Comparison of ENCODE assay signal across 1 cellular context in genomic region chr20:62500237-62500864, GRCh38.
A peak's percentile ranks its signal among the peaks of the same experiment; 100 is the strongest.
TF ChIP-seq lines count a peak whose summit lies in the region.

No MANE protein-coding gene starts in this region.

TF ChIP-seq in K562, 482 proteins besides CTCF, POLR2A, EP300 and RAD21 (continued from another document and continues in another):
- TF ChIP-seq NR1H2 (CRISPR knock-in tag; IDR thresholded peaks at IDR 0.05), result no peak
- TF ChIP-seq TCFL5 (CRISPR knock-in tag; conservative IDR thresholded peaks at IDR 0.05), result no peak
- TF ChIP-seq THRAP3 (IDR thresholded peaks at IDR 0.05; ENCODE audit: borderline replicate concordance), result no peak
- no peak for TF ChIP-seq HOXB6 (CRISPR knock-in tag; IDR thresholded peaks at IDR 0.05; ENCODE audit: borderline replicate concordance)
- no peak for TF ChIP-seq FOXM1 (IDR thresholded peaks at IDR 0.05; ENCODE audit: low read depth)
- no peak for TF ChIP-seq FOXM1 (CRISPR knock-in tag; IDR thresholded peaks at IDR 0.05; ENCODE audit: low read depth)
- TF ChIP-seq SMAD3 (CRISPR knock-in tag; conservative IDR thresholded peaks at IDR 0.05), result no peak
- no peak for TF ChIP-seq E4F1 (CRISPR knock-in tag; IDR thresholded peaks at IDR 0.05; ENCODE audit: borderline replicate concordance)
- TF ChIP-seq IRF1 (CRISPR knock-in tag; IDR thresholded peaks at IDR 0.05; ENCODE audit: borderline replicate concordance), result no peak
- TF ChIP-seq WHSC1 (IDR thresholded peaks at IDR 0.05; ENCODE audit: low read length), result no peak
- TF ChIP-seq IRF2 (CRISPR knock-in tag; IDR thresholded peaks at IDR 0.05), result no peak
- no peak for TF ChIP-seq NR2C2 (CRISPR knock-in tag; IDR thresholded peaks at IDR 0.05)
- TF ChIP-seq NR2C2 (tag; IDR thresholded peaks at IDR 0.05), result no peak
- no peak for TF ChIP-seq KLF6 (CRISPR knock-in tag; IDR thresholded peaks at IDR 0.05; ENCODE audit: borderline replicate concordance)
- no peak for TF ChIP-seq RBM17 (IDR thresholded peaks at IDR 0.05; ENCODE audit: borderline replicate concordance, low read depth, low read length)
- no peak for TF ChIP-seq SMAD2 (IDR thresholded peaks at IDR 0.05; ENCODE audit: low read depth, low read length)
- TF ChIP-seq U2AF2 (optimal IDR thresholded peaks at IDR 0.05; ENCODE audit: low read depth, low read length), result no peak
- no peak for TF ChIP-seq KAT7 (CRISPR knock-in tag; IDR thresholded peaks at IDR 0.05; ENCODE audit: borderline replicate concordance)
- no peak for TF ChIP-seq ZNF551 (CRISPR knock-in tag; IDR thresholded peaks at IDR 0.05)
- no peak for TF ChIP-seq BACH1 (tag; IDR thresholded peaks at IDR 0.05)
- no peak for TF ChIP-seq ZBTB11 (CRISPR knock-in tag; IDR thresholded peaks at IDR 0.05)
- no peak for TF ChIP-seq ZNF384 (IDR thresholded peaks at IDR 0.05; ENCODE audit: low read depth, low read length)
- TF ChIP-seq BMI1 (IDR thresholded peaks at IDR 0.05; ENCODE audit: low read length), result no peak
- 0 out of 4 replicates have a peak, but pooled peaks of 1 of the 2 experiments have one; percentile 11 for TF ChIP-seq NRF1 (conservative IDR thresholded peaks at IDR 0.05 in 1 of 2, IDR thresholded peaks at IDR 0.05 in 1 of 2)
- TF ChIP-seq HNRNPUL1 (IDR thresholded peaks at IDR 0.05; ENCODE audit: low read length), result no peak
- TF ChIP-seq C11orf30 (IDR thresholded peaks at IDR 0.05; ENCODE audit: low read depth), result no peak
- no peak; the same call in 1 of the 2 replicates for TF ChIP-seq KLF1 (tag; IDR thresholded peaks at IDR 0.05)
- 0 out of 2 replicates have a peak, but pooled peaks have one; percentile 7 for TF ChIP-seq THAP12 (CRISPR knock-in tag; IDR thresholded peaks at IDR 0.05)
- TF ChIP-seq MBD2 (IDR thresholded peaks at IDR 0.05; ENCODE audit: borderline replicate concordance, low read depth), result no peak
- no peak for TF ChIP-seq IFI16 (CRISPR knock-in tag; IDR thresholded peaks at IDR 0.05)
- no peak for TF ChIP-seq ZBTB17 (CRISPR knock-in tag; IDR thresholded peaks at IDR 0.05)
- no peak for TF ChIP-seq CREB1 (IDR thresholded peaks at IDR 0.05)
- TF ChIP-seq CREB1 (CRISPR knock-in tag; IDR thresholded peaks at IDR 0.05), result peak; percentile 26; the same call in 1 of the 2 replicates
- TF ChIP-seq ATF6 (CRISPR knock-in tag; IDR thresholded peaks at IDR 0.05), result no peak
- no peak for TF ChIP-seq HDAC8 (tag; IDR thresholded peaks at IDR 0.05)
- TF ChIP-seq ZNF655 (CRISPR knock-in tag; IDR thresholded peaks at IDR 0.05), result no peak
- no peak for TF ChIP-seq RBM34 (IDR thresholded peaks at IDR 0.05; ENCODE audit: borderline replicate concordance, insufficient read depth, low read length)
- no peak for TF ChIP-seq ZNF395 (CRISPR knock-in tag; IDR thresholded peaks at IDR 0.05)
- no peak for TF ChIP-seq BCLAF1 (IDR thresholded peaks at IDR 0.05; ENCODE audit: borderline replicate concordance in 1 of 2, control insufficient read depth in 1 of 2, low read depth in 2 of 2, low read length in 1 of 2)
- TF ChIP-seq VEZF1 (CRISPR knock-in tag; IDR thresholded peaks at IDR 0.05), result peak; percentile 92
- TF ChIP-seq ATF3 (IDR thresholded peaks at IDR 0.05), result no peak
- TF ChIP-seq ATF3 (CRISPR knock-in tag; conservative IDR thresholded peaks at IDR 0.05), result no peak
- TF ChIP-seq TCF15 (CRISPR knock-in tag; IDR thresholded peaks at IDR 0.05), result no peak
- TF ChIP-seq ZFP1 (CRISPR knock-in tag; IDR thresholded peaks at IDR 0.05), result no peak
